1 cellular context compared by ENCODE assay signal in genomic region chr7:143390773-143391114, GRCh38.
TF ChIP-seq lines count a peak whose summit lies in the region.

No MANE protein-coding gene starts in this region.

TF ChIP-seq in K562, 482 proteins besides CTCF, POLR2A, EP300 and RAD21:
- TF ChIP-seq MYBL2 (IDR thresholded peaks at IDR 0.05; ENCODE audit: low read depth) (no peak), MYBL2 (CRISPR knock-in tag; IDR thresholded peaks at IDR 0.05; ENCODE audit: borderline replicate concordance) (no peak), DPF2 (IDR thresholded peaks at IDR 0.05) (no peak), ZBTB12 (CRISPR knock-in tag; IDR thresholded peaks at IDR 0.05) (no peak), BDP1 (IDR thresholded peaks at IDR 0.05; ENCODE audit: insufficient read depth, insufficient read length) (no peak), THRA (IDR thresholded peaks at IDR 0.05) (no peak), ZNF592 (IDR thresholded peaks at IDR 0.05) (no peak), ZNF589 (CRISPR knock-in tag; IDR thresholded peaks at IDR 0.05; ENCODE audit: low read depth) (no peak), FOXM1 (IDR thresholded peaks at IDR 0.05; ENCODE audit: low read depth) (no peak), FOXM1 (CRISPR knock-in tag; IDR thresholded peaks at IDR 0.05; ENCODE audit: low read depth) (no peak)
TF ChIP-seq in K562: peak in this region for 0.
